In genomic region chr15:30992465-30992864, GRCh38 we compare ENCODE assay signal across 8 cellular contexts. TPM values are rescaled to one million over a fixed set of nuclear protein-coding genes. Genes with fewer than 3 reads are reported as not detected.
DNase-seq lines count a peak whose midpoint lies in the region; ATAC-seq and TF ChIP-seq lines count a peak whose summit lies in the region.

No MANE protein-coding gene starts in this region.

- H3K27ac ChIP-seq in SJCRH30 (no peak overlapping the region), gastroesophageal sphincter (peak overlapping the region in 3 of 4 donors; percentile 90 to 95 (median 91))

- H3K36me3 ChIP-seq in SJCRH30: no peaks in the 10 kb centered on the region
- H3K36me3 ChIP-seq in gastroesophageal sphincter: peaks cover 0 to 3% of the 10 kb centered on the region in 2 donors
- no peaks in the 10 kb centered on the region for H3K36me3 ChIP-seq in skeletal muscle satellite cell (ENCODE audit: insufficient read depth, low read length)

- 81 to 86% methylated on average over 5 to 6 of the region's 6 CpGs for WGBS in gastroesophageal sphincter (ENCODE audit: low coverage in 1 of 2), 2 donors

- H3K4me3 ChIP-seq in SJCRH30: peak overlapping the region; percentile 92
- H3K4me3 ChIP-seq in gastroesophageal sphincter: peak overlapping the region; percentile 59 to 70
- peak overlapping the region; percentile 92 for H3K4me3 ChIP-seq in skeletal muscle satellite cell (ENCODE audit: low read length)

- no peak for TF ChIP-seq POLR2A in gastroesophageal sphincter (IDR thresholded peaks at IDR 0.05)

- DNase-seq in DMS53 (lab: John Stamatoyannopoulos, UW) (peak; percentile 60), DMS53 treated with DMSO at 0.1 percent for 48 hours (lab: John Stamatoyannopoulos, UW; ENCODE audit: unreplicated experiment) (no peak), SJCRH30 (peak in 1 of 2 experiments; percentile 4), COLO668 (lab: John Stamatoyannopoulos, UW; ENCODE audit: unreplicated experiment) (no peak), omental fat pad (ENCODE audit: low spot score) (no peak)

- no peaks in the 10 kb centered on the region for H3K9me3 ChIP-seq in SJCRH30 (replicated peaks)
- H3K9me3 ChIP-seq in gastroesophageal sphincter: no peaks in the 10 kb centered on the region
- H3K9me3 ChIP-seq in skeletal muscle satellite cell (replicated peaks; ENCODE audit: low read length): no peaks in the 10 kb centered on the region

- TF ChIP-seq CTCF in gastroesophageal sphincter (IDR thresholded peaks at IDR 0.05) (no peak), omental fat pad (IDR thresholded peaks at IDR 0.05) (no peak)

- H3K9ac ChIP-seq in skeletal muscle satellite cell (ENCODE audit: low read depth, low read length): peak overlapping the region; percentile 96

- H3K4me2 ChIP-seq in skeletal muscle satellite cell (ENCODE audit: low read length): peak overlapping the region; percentile 91

- H3K27me3 ChIP-seq in SJCRH30 (no peaks in the 10 kb centered on the region), gastroesophageal sphincter (no peaks in the 10 kb centered on the region), skeletal muscle satellite cell (ENCODE audit: control insufficient read depth, insufficient read depth, low read length) (no peaks in the 10 kb centered on the region)

- no peak for ATAC-seq in gastroesophageal sphincter
- ATAC-seq in omental fat pad (ENCODE audit: low FRiP score): no peak
- ATAC-seq in HG03095 (IDR thresholded peaks at IDR 0.05; ENCODE audit: unreplicated experiment): no peak

- peaks cover 5% of the 10 kb centered on the region for H3K4me1 ChIP-seq in SJCRH30
- peaks cover 0 to 39% (median 17%) of the 10 kb centered on the region in 3 donors for H3K4me1 ChIP-seq in gastroesophageal sphincter
- peaks cover 15% of the 10 kb centered on the region for H3K4me1 ChIP-seq in skeletal muscle satellite cell (ENCODE audit: control insufficient read depth, insufficient read depth, low read length)

- no peak for TF ChIP-seq EP300 in gastroesophageal sphincter (IDR thresholded peaks at IDR 0.05)

RNA-seq across cellular contexts. Expression of gene MTMR10, which starts 1.0 kb away (rescaled TPM):
- total RNA-seq in SJCRH30 (2014; rRNA removed; shearing (Covaris generic)): 10.6 and 11.4 TPM in 2 replicates
- 10 to 100 TPM; 25.4 to 35.0 (median 32.4) TPM for total RNA-seq in gastroesophageal sphincter
- 8.6 and 10.9 TPM in 2 replicates for total RNA-seq in skeletal muscle satellite cell (2012; rRNA removed)
- total RNA-seq in omental fat pad: 10 to 100 TPM; 40.6 to 70.0 (median 46.6) TPM
